Comparison of ENCODE assay signal across 25 cellular contexts in the genomic region with DNA sequence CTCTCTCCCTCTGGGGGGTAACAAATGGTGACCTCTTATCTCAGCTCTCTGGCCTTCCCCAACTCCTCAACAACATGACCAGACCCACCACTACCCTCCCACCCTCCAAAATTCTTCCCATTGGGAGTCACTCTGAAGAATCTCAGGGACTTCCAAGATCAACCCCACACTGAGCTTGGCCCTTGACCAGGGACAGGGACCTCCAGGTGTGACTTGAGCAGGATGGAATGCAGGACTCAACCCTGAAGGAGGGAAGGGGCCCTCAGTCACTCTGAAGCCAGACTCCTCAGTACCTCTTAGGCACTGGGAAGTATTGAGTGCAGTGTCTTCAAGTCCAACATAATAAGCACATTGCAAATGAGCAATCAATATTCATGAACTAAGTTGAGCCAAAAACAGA. TPM values are rescaled to one million over a fixed set of nuclear protein-coding genes. Genes with fewer than 3 reads are reported as not detected.
DNase-seq lines count a peak whose midpoint lies in the region; ATAC-seq, FAIRE-seq and TF ChIP-seq lines count a peak whose summit lies in the region.
"Had no signal": no experiment of that assay in that cellular context is flagged by ENCODE, and none has a peak within 500 bp of the region (broad histone marks: within the 10 kb centered on the region; RNA-seq: fewer than 3 reads in every experiment).

No MANE protein-coding gene starts in this region.

- H3K27me3 ChIP-seq in IMR-90 (ENCODE audit: control insufficient read depth, insufficient read depth, low read length) = peaks cover 8% of the 10 kb centered on the region; the same call in 1 of the 2 replicates
- H3K27me3 ChIP-seq in astrocyte (ENCODE audit: insufficient read depth, low read length) = no peaks in the 10 kb centered on the region
- no peaks in the 10 kb centered on the region for H3K27me3 ChIP-seq in spleen (replicated peaks in 1 of 7)

- intact Hi-C loops in IMR-90 (cut with micrococcal nuclease) (loop anchor here (2.0 to 5.0 kb wide), 2 partner anchors 55 to 93 kb away; partner anchors contain the start of gene PEX19), spleen (cut with DNase I; ENCODE audit: low total_unique reads) (loop anchor here (5.0 kb wide), 2 partner anchors 100 to 185 kb away; no protein-coding TSS in a partner anchor)

- peak overlapping the region; percentile 43; the same call in 1 of the 2 replicates for H2AK5ac ChIP-seq in IMR-90 (ENCODE audit: low read depth, low read length)

- peaks cover 4% of the 10 kb centered on the region for H3K36me3 Mint-ChIP-seq in astrocyte (ENCODE audit: low read depth, unreplicated experiment)
- H3K36me3 Mint-ChIP-seq: CD8-positive, alpha-beta T cell; IgD-negative memory B cell had no signal

- H2BK120ac ChIP-seq in IMR-90 (ENCODE audit: low read depth, low read length) = no peak overlapping the region

- H3K9me3 ChIP-seq in IMR-90 (ENCODE audit: control insufficient read depth, insufficient read depth, low read length) (no peaks in the 10 kb centered on the region), astrocyte (ENCODE audit: insufficient read depth, low read depth, low read length) (no peaks in the 10 kb centered on the region), spleen (no peaks in the 10 kb centered on the region)
- H3K9me3 ChIP-seq: HAP-1, SK-N-SH had no signal

- H3K4me1 Mint-ChIP-seq in astrocyte (ENCODE audit: low read depth, unreplicated experiment) = peaks cover 5% of the 10 kb centered on the region

- peak overlapping the region; percentile 84 for H2AK9ac ChIP-seq in IMR-90 (replicated peaks; ENCODE audit: low read depth, low read length, poor library complexity)

- ATAC-seq in IMR-90 (ENCODE audit: low read depth) = no peak

- in situ Hi-C loops in IMR-90 (cut with MboI; ENCODE audit: low sequenced_read_pairs) = loop anchor here (25.0 kb wide), 1 partner anchor 420 kb away; no protein-coding TSS in a partner anchor

- no peak overlapping the region for H3K18ac ChIP-seq in IMR-90 (ENCODE audit: low read depth, low read length)

- peak overlapping the region; percentile 45 for H2AFZ ChIP-seq in IMR-90 (replicated peaks; ENCODE audit: low read length, poor library complexity)
- H2AFZ ChIP-seq in astrocyte (ENCODE audit: low read depth, low read length) = no peak overlapping the region

- H3K27me3 Mint-ChIP-seq in astrocyte (ENCODE audit: low read depth, unreplicated experiment) = peaks cover 8% of the 10 kb centered on the region

- H3K9ac ChIP-seq in IMR-90 (ENCODE audit: low read depth, low read length) = no peak overlapping the region
- H3K9ac ChIP-seq in astrocyte (ENCODE audit: low read length) = no peak overlapping the region
- H3K9ac ChIP-seq: SK-N-SH had no signal

- H4K20me1 ChIP-seq in IMR-90 (ENCODE audit: insufficient read depth, low read length) (no peaks in the 10 kb centered on the region), astrocyte (ENCODE audit: insufficient read depth, low read length) (no peaks in the 10 kb centered on the region)

- H3K4me3 ChIP-seq in IMR-90 (ENCODE audit: insufficient read depth, low read depth, low read length) (no peak overlapping the region), astrocyte (ENCODE audit: insufficient read depth, low read depth, low read length) (no peak overlapping the region), spleen (no peak overlapping the region)
- H3K4me3 ChIP-seq: HAP-1 had no signal

- no peak overlapping the region for H3K27ac Mint-ChIP-seq in astrocyte (ENCODE audit: unreplicated experiment)
- H3K27ac Mint-ChIP-seq: CD8-positive, alpha-beta T cell had no signal

- H3K79me1 ChIP-seq in IMR-90 (ENCODE audit: low read depth in 1 of 2, low read length in 2 of 2) = no peaks in the 10 kb centered on the region

- no peaks in the 10 kb centered on the region for H3K79me2 ChIP-seq in astrocyte (ENCODE audit: insufficient read depth, low read length)

- no peak for TF ChIP-seq CTCF in IMR-90 (conservative IDR thresholded peaks at IDR 0.05; ENCODE audit: low read depth, low read length)
- TF ChIP-seq CTCF in astrocyte (IDR thresholded peaks at IDR 0.05; ENCODE audit: insufficient read depth, low read depth, low read length) = no peak
- no peak for TF ChIP-seq CTCF in spleen (IDR thresholded peaks at IDR 0.05 in 8 of 11, conservative IDR thresholded peaks at IDR 0.05 in 3 of 11)

- no peak overlapping the region for H3K56ac ChIP-seq in IMR-90 (ENCODE audit: extremely low read depth, insufficient read depth, low read length)

- no peak overlapping the region for H2BK15ac ChIP-seq in IMR-90 (ENCODE audit: low read depth, low read length)

- H3K27ac ChIP-seq in IMR-90 (ENCODE audit: insufficient read depth, low read length) (no peak overlapping the region), astrocyte (ENCODE audit: low read depth, low read length) (no peak overlapping the region), spleen (no peak overlapping the region)

- peaks cover 3% of the 10 kb centered on the region for H3K9me3 Mint-ChIP-seq in astrocyte (ENCODE audit: unreplicated experiment)
- H3K9me3 Mint-ChIP-seq: CD8-positive, alpha-beta T cell; IgD-negative memory B cell had no signal

- H3K9me1 ChIP-seq in IMR-90 (ENCODE audit: insufficient read depth, low read length) = peaks cover 13% of the 10 kb centered on the region; the same call in 1 of the 2 replicates

- H3K4me1 ChIP-seq in IMR-90 (ENCODE audit: control insufficient read depth, insufficient read depth, low read length) (peaks cover 4% of the 10 kb centered on the region), astrocyte (ENCODE audit: insufficient read depth, low read length) (peaks cover 20% of the 10 kb centered on the region), spleen (peaks cover 0 to 21% (median 12%) of the 10 kb centered on the region in 6 donors)

- CTCF ChIA-PET in IMR-90 (lab: Yijun Ruan, JAX) = interaction anchor here (1.5 to 3.2 kb wide), 3 partner anchors 28 to 90 kb away, joined by 5 to 63 read pairs (median 17); no protein-coding TSS in a partner anchor

- no peak overlapping the region for H4K91ac ChIP-seq in IMR-90 (ENCODE audit: insufficient read depth, low read depth, low read length)

- DNase-seq in EL (peak; percentile 44), IMR-90 (no peak), astrocyte (ENCODE audit: low read depth) (no peak), kidney tubule cell (ENCODE audit: low spot score) (peak; percentile 90), NCI-H1436 (lab: John Stamatoyannopoulos, UW) (no peak), NCI-H69 (lab: John Stamatoyannopoulos, UW) (no peak), spleen (no peak), COLO668 (lab: John Stamatoyannopoulos, UW; ENCODE audit: unreplicated experiment) (no peak)
- DNase-seq: 8988T; AML-193; CD8-positive, alpha-beta T cell; GF-D8; NCI-H1092 treated with DMSO at 0.1 percent for 48 hours; NCI-H146; NCI-H2029; NCI-H2227 treated with DMSO at 0.1 percent for 48 hours; NCI-H510A; NCI-H748 treated with DMSO at 0.1 percent for 48 hours; SIG-M5; SK-N-SH had no signal

- no peaks in the 10 kb centered on the region for H3K36me3 ChIP-seq in IMR-90 (ENCODE audit: control insufficient read depth, insufficient read depth, low read length)
- no peaks in the 10 kb centered on the region for H3K36me3 ChIP-seq in astrocyte (ENCODE audit: insufficient read depth, low read length)
- no peaks in the 10 kb centered on the region for H3K36me3 ChIP-seq in spleen
- H3K36me3 ChIP-seq: HAP-1 had no signal

- TF ChIP-seq RAD21 in IMR-90 (IDR thresholded peaks at IDR 0.05; ENCODE audit: low read length) = no peak

- no peak overlapping the region for H3K4ac ChIP-seq in IMR-90 (ENCODE audit: low read depth, low read length)

- dilution Hi-C loops in IMR-90 (cut with HindIII; ENCODE audit: low sequenced_read_pairs, unreplicated experiment) = no loop called here

- no peak overlapping the region for H3K4me2 ChIP-seq in IMR-90 (ENCODE audit: low read depth, low read length)
- H3K4me2 ChIP-seq in astrocyte (ENCODE audit: low read length) = peak overlapping the region; percentile 46

- BruUV-seq in IMR-90 (replicated peaks; lab: Mats Ljungman, UMichigan) = no TSS peak

- TF ChIP-seq POLR2A in IMR-90 (IDR thresholded peaks at IDR 0.05; ENCODE audit: low read depth, low read length) (no peak), spleen (IDR thresholded peaks at IDR 0.05) (no peak)

- no peak for FAIRE-seq in astrocyte (lab: Jason Lieb, UNC)

- POLR2A ChIA-PET in IMR-90 (lab: Charles Lee; ENCODE audit: unreplicated experiment) = no interaction called here

- H4K5ac ChIP-seq in IMR-90 (ENCODE audit: low read depth, low read length) = no peak overlapping the region

- no peak overlapping the region for H4K8ac ChIP-seq in IMR-90 (ENCODE audit: low read depth in 2 of 2, low read length in 2 of 2)

- H2BK20ac ChIP-seq in IMR-90 (ENCODE audit: low read depth, low read length) = no peak overlapping the region

- H3K23ac ChIP-seq in IMR-90 (ENCODE audit: low read depth, low read length) = no peak overlapping the region

- H2BK5ac ChIP-seq in IMR-90 (ENCODE audit: low read depth, low read length, poor library complexity, severe bottlenecking) = no peak overlapping the region

- H3K4me3 Mint-ChIP-seq in astrocyte (ENCODE audit: unreplicated experiment) = peak overlapping the region; percentile 63
- H3K4me3 Mint-ChIP-seq: CD8-positive, alpha-beta T cell; IgD-negative memory B cell had no signal

- no peak overlapping the region for H3K14ac ChIP-seq in IMR-90 (replicated peaks; ENCODE audit: low read depth, low read length)

TF ChIP-seq in IMR-90, 13 proteins besides CTCF, POLR2A, EP300 and RAD21 (continues in another document):
- TF ChIP-seq SMC3 (IDR thresholded peaks at IDR 0.05; ENCODE audit: low read depth, low read length) = no peak

RNA-seq across cellular contexts. Expression of gene CASQ1, which starts 1.9 kb away (rescaled TPM):
- total RNA-seq in IMR-90 (2012; rRNA removed) (0.18 TPM in 1 of 2 replicates, not detected in the other), astrocyte (1.7 and 2.1 TPM in 2 replicates), spleen (1 to 10 TPM in 1 of 7 donors, under 1 TPM in 3, not detected in 3; 0.37 to 1.1 (median 0.91) TPM)
- polyA plus RNA-seq in IMR-90 (2012; rRNA removed) (0.10 and 0.21 TPM in 2 replicates), spleen (1 to 10 TPM in 2 of 3 donors, under 1 TPM in 1; 0.45 to 1.5 (median 1.5) TPM)
- 0.09 and 0.14 TPM in 2 replicates for polyA plus RNA-seq in IMR-90 (2012; cell fraction: cytosol; rRNA removed)
- 0.07 TPM in 1 of 2 replicates, not detected in the other for polyA plus RNA-seq in IMR-90 (2012; cell fraction: nucleus; rRNA removed; ENCODE audit: low replicate concordance)
- total RNA-seq: CD8-positive, alpha-beta T cell; Daoy; HT1080; LHCN-M2 had no signal
- polyA plus RNA-seq: IgD-negative memory B cell had no signal

RNA-seq across cellular contexts. Expression of gene PEA15, which starts 12.9 kb away (rescaled TPM):
- total RNA-seq in IMR-90 (2012; rRNA removed) (265 and 296 TPM in 2 replicates), astrocyte (374 and 470 TPM in 2 replicates), spleen (100 to 1,000 TPM in 4 of 7 donors, 10 to 100 TPM in 3; 73.4 to 158 (median 126) TPM)
- polyA plus RNA-seq in IMR-90 (2012; rRNA removed) (710 and 754 TPM in 2 replicates), spleen (100 to 1,000 TPM in 1 of 3 donors, 10 to 100 TPM in 2; 80.1 to 167 (median 86.8) TPM)
- 217 and 257 TPM in 2 replicates for polyA plus RNA-seq in IMR-90 (2012; cell fraction: cytosol; rRNA removed)
- 129 and 289 TPM in 2 replicates for polyA plus RNA-seq in IMR-90 (2012; cell fraction: nucleus; rRNA removed; ENCODE audit: low replicate concordance)

RNA-seq across cellular contexts. Expression of gene ATP1A4, which starts 40.8 kb away (rescaled TPM):
- total RNA-seq in IMR-90 (2012; rRNA removed) (not detected in 2 replicates), astrocyte (not detected in 2 replicates), spleen (1 to 10 TPM in 2 of 7 donors, under 1 TPM in 3, not detected in 2; 0.70 to 2.9 (median 0.97) TPM)
- polyA plus RNA-seq in IMR-90 (2012; rRNA removed) (not detected in 2 replicates), spleen (1 to 10 TPM in 1 of 3 donors, under 1 TPM in 2; 0.85 to 2.3 (median 0.93) TPM)
- polyA plus RNA-seq in IMR-90 (2012; cell fraction: cytosol; rRNA removed) = not detected in 2 replicates
- polyA plus RNA-seq in IMR-90 (2012; cell fraction: nucleus; rRNA removed; ENCODE audit: low replicate concordance) = not detected in 2 replicates
- total RNA-seq: CD8-positive, alpha-beta T cell; Daoy; HT1080; LHCN-M2 had no signal
- polyA plus RNA-seq: IgD-negative memory B cell, SK-N-SH had no signal

Comparison
In these comparisons a context has a peak if more than half of its experiments do, and no peak if none do; other contexts are left out.
1. DNase-seq: peak in EL (single experiment) and kidney tubule cell (single experiment); none in IMR-90 (single experiment), astrocyte (single experiment), NCI-H1436 (single experiment), NCI-H69 (single experiment), spleen (single experiment) and COLO668 (single experiment).